Comparison of ENCODE assay signal across 25 cellular contexts in the genomic region with DNA sequence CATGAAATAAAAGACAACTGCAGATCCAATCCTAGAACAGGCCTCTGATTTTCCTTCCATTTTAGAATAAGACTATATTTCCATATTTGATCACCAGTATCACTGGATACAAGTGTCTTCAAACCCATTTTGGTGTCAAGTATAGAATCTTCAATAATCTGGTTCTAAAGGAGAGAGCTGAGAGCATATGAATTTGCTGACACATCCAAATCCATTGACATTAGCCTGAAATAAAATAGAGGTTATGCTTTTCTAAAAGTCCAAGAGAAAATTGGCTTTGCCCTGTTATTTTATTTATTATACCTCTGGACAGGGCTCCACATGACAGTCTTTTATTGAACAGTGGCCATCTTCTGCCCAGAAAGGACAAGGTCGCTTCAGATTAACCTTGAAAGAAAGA. TPM values are rescaled to one million over a fixed set of nuclear protein-coding genes. Genes with fewer than 3 reads are reported as not detected.
DNase-seq lines count a peak whose midpoint lies in the region; ATAC-seq, FAIRE-seq and TF ChIP-seq lines count a peak whose summit lies in the region.
"Had no signal": no experiment of that assay in that cellular context is flagged by ENCODE, and none has a peak within 500 bp of the region (broad histone marks: within the 10 kb centered on the region; RNA-seq: fewer than 3 reads in every experiment).

No MANE protein-coding gene starts in this region.

- ATAC-seq in activated T-cell treated with anti-CD3 and anti-CD28 coated beads, Interleukin-2, amount 50 U/mL, for 72 hours (replicated peaks in 1 of 2), result no peak
- no peak for ATAC-seq in activated T-cell treated with anti-CD3 and anti-CD28 coated beads, Interleukin-2, amount 50 U/mL, for 4 hours
- no peak for ATAC-seq in A549
- no peak for ATAC-seq in K562
- no peak for ATAC-seq in GM21367 (IDR thresholded peaks at IDR 0.05; ENCODE audit: unreplicated experiment)
- ATAC-seq in esophagus mucosa, result no peak

- H3K9me1 ChIP-seq in K562 (ENCODE audit: control insufficient read depth, insufficient read depth, low read length), result no peaks in the 10 kb centered on the region

- CTCF ChIA-PET in A549 (lab: Yijun Ruan, JAX), result no interaction called here
- CTCF ChIA-PET in K562 (lab: Yijun Ruan, JAX; ENCODE audit: low intra/inter-chr PET ratio), result no interaction called here

- TF ChIP-seq POLR2A in A549 (IDR thresholded peaks at IDR 0.05; ENCODE audit: low read length) (no peak), K562 (conservative IDR thresholded peaks at IDR 0.05) (no peak)

- no TSS peak for BruUV-seq in K562 (replicated peaks; lab: Mats Ljungman, UMichigan)

- no peaks in the 10 kb centered on the region for H3K4me1 Mint-ChIP-seq in activated T-cell treated with anti-CD3 and anti-CD28 coated beads, Interleukin-2, amount 50 U/mL, for 72 hours (ENCODE audit: low read depth)
- no peaks in the 10 kb centered on the region for H3K4me1 Mint-ChIP-seq in activated T-cell treated with anti-CD3 and anti-CD28 coated beads, Interleukin-2, amount 50 U/mL, for 4 hours (ENCODE audit: low read depth)

- H3K4me2 ChIP-seq in A549, result no peak overlapping the region
- no peak overlapping the region for H3K4me2 ChIP-seq in K562 (ENCODE audit: insufficient read depth, low read length)
- H3K4me2 ChIP-seq: BLaER1 had no signal

- TF ChIP-seq CTCF in A549 (IDR thresholded peaks at IDR 0.05) (no peak), K562 (IDR thresholded peaks at IDR 0.05 in 2 of 3, conservative IDR thresholded peaks at IDR 0.05 in 1 of 3; ENCODE audit: insufficient read depth in 2 of 3, low read depth in 1 of 3, low read length in 3 of 3) (no peak)

- no peak overlapping the region for H3K9ac ChIP-seq in K562 (ENCODE audit: insufficient read depth in 1 of 2, low read depth in 2 of 2, low read length in 2 of 2)
- H3K9ac ChIP-seq: BLaER1 had no signal

- peak overlapping the region; percentile 6 for H2AFZ ChIP-seq in K562 (ENCODE audit: low read depth, low read length)

- in situ Hi-C loops in K562 (cut with MboI), result no loop called here

- H4K20me1 ChIP-seq in K562 (replicated peaks; ENCODE audit: control insufficient read depth, insufficient read depth, low read length), result no peaks in the 10 kb centered on the region

- no peaks in the 10 kb centered on the region for H3K4me1 ChIP-seq in A549
- peaks cover 0 to 12% of the 10 kb centered on the region in 2 experiments; a peak in 3 of 5 replicates for H3K4me1 ChIP-seq in K562 (replicated peaks in 1 of 2; ENCODE audit: control insufficient read depth in 2 of 2, insufficient read depth in 2 of 2, low read length in 2 of 2)
- H3K4me1 ChIP-seq: BE2C, BLaER1 had no signal

- peaks cover 10 to 13% of the 10 kb centered on the region in 2 donors for H3K36me3 Mint-ChIP-seq in activated T-cell treated with anti-CD3 and anti-CD28 coated beads, Interleukin-2, amount 50 U/mL, for 72 hours (ENCODE audit: insufficient read depth in 2 of 2)
- peaks cover 28% of the 10 kb centered on the region for H3K36me3 Mint-ChIP-seq in activated T-cell treated with anti-CD3 and anti-CD28 coated beads, Interleukin-2, amount 50 U/mL, for 4 hours (ENCODE audit: insufficient read depth)

- H3K27ac Mint-ChIP-seq in activated T-cell treated with anti-CD3 and anti-CD28 coated beads, Interleukin-2, amount 50 U/mL, for 72 hours, result peak overlapping the region; percentile 33
- H3K27ac Mint-ChIP-seq: CD4-positive, alpha-beta memory T cell; CD8-positive, alpha-beta memory T cell had no signal

- H3K27me3 Mint-ChIP-seq in activated T-cell treated with anti-CD3 and anti-CD28 coated beads, Interleukin-2, amount 50 U/mL, for 72 hours (ENCODE audit: low read depth), result no peaks in the 10 kb centered on the region
- no peaks in the 10 kb centered on the region for H3K27me3 Mint-ChIP-seq in activated T-cell treated with anti-CD3 and anti-CD28 coated beads, Interleukin-2, amount 50 U/mL, for 4 hours (ENCODE audit: low read depth)
- H3K27me3 Mint-ChIP-seq: CD4-positive, alpha-beta memory T cell; CD4-positive, CD25-positive, alpha-beta regulatory T cell; CD8-positive, alpha-beta memory T cell had no signal

- intact Hi-C loops in K562 (cut with micrococcal nuclease), result no loop called here

- H3K4me3 ChIP-seq in A549, result no peak overlapping the region
- H3K4me3 ChIP-seq in K562, result no peak overlapping the region
- H3K4me3 ChIP-seq: BLaER1, GM12878 had no signal

- TF ChIP-seq EP300 in A549 (IDR thresholded peaks at IDR 0.05) (no peak), K562 (IDR thresholded peaks at IDR 0.05; ENCODE audit: low read length) (no peak)

- no peak for DNase-seq in activated T-cell treated with anti-CD3 and anti-CD28 coated beads, Interleukin-2, amount 50 U/mL, for 72 hours
- no peak for DNase-seq in activated T-cell treated with anti-CD3 and anti-CD28 coated beads, Interleukin-2, amount 50 U/mL, for 4 hours
- DNase-seq in A549 (ENCODE audit: low read depth in 1 of 2, low spot score in 1 of 2), result no peak
- DNase-seq in K562 (ENCODE audit: extremely low read depth in 1 of 4, low spot score in 3 of 4), result no peak
- DNase-seq: ACHN; BE2C; C1 segment of cervical spinal cord; CD4-positive, alpha-beta memory T cell; CD4-positive, CD25-positive, alpha-beta regulatory T cell; CD8-positive, alpha-beta memory T cell; COR-L47; DMS 273 treated with DMSO at 0.1 percent for 48 hours; DMS153; DMS53; DMS79; DND-41; EL; GDM1 had no signal

- peaks cover 8 to 9% of the 10 kb centered on the region in 2 donors for H3K9me3 Mint-ChIP-seq in activated T-cell treated with anti-CD3 and anti-CD28 coated beads, Interleukin-2, amount 50 U/mL, for 72 hours
- H3K9me3 Mint-ChIP-seq in activated T-cell treated with anti-CD3 and anti-CD28 coated beads, Interleukin-2, amount 50 U/mL, for 4 hours, result peaks cover 8% of the 10 kb centered on the region

- POLR2A ChIA-PET in A549 (lab: Yijun Ruan, JAX) (no interaction called here), K562 (lab: Yijun Ruan, JAX) (interaction anchor here (1.1 to 1.9 kb wide), 2 partner anchors 17 to 28 kb away, joined by 4 to 6 read pairs; a partner anchor contains a TSS)

- FAIRE-seq in A549 (lab: Jason Lieb, UNC) (no peak), K562 (lab: Jason Lieb, UNC) (no peak)
- FAIRE-seq: GM12878, GM12892 had no signal

- no peak overlapping the region for H3K4me3 Mint-ChIP-seq in activated T-cell treated with anti-CD3 and anti-CD28 coated beads, Interleukin-2, amount 50 U/mL, for 72 hours
- no peak overlapping the region for H3K4me3 Mint-ChIP-seq in activated T-cell treated with anti-CD3 and anti-CD28 coated beads, Interleukin-2, amount 50 U/mL, for 4 hours
- H3K4me3 Mint-ChIP-seq: CD14-positive monocyte; CD4-positive, alpha-beta memory T cell; CD8-positive, alpha-beta memory T cell had no signal

- no peaks in the 10 kb centered on the region for H3K79me2 ChIP-seq in K562 (ENCODE audit: control insufficient read depth, insufficient read depth, low read length)

- TF ChIP-seq RAD21 in A549 (conservative IDR thresholded peaks at IDR 0.05 in 1 of 2, IDR thresholded peaks at IDR 0.05 in 1 of 2) (no peak), K562 (CRISPR knock-in tag; conservative IDR thresholded peaks at IDR 0.05 in 1 of 2, IDR thresholded peaks at IDR 0.05 in 1 of 2) (no peak)

- H3K27ac ChIP-seq in A549 (no peak overlapping the region), K562 (ENCODE audit: extremely low read depth, low read depth, low read length) (peak overlapping the region; percentile 18; the same call in 1 of the 3 replicates)
- H3K27ac ChIP-seq: 22Rv1, BLaER1 had no signal

- H3K9me3 ChIP-seq in A549 (peaks cover 1% of the 10 kb centered on the region; the same call in 1 of the 3 replicates), K562 (replicated peaks; ENCODE audit: control insufficient read depth, insufficient read depth, low read depth, low read length) (no peaks in the 10 kb centered on the region)
- H3K9me3 ChIP-seq: BE2C had no signal

- no peaks in the 10 kb centered on the region for H3K27me3 ChIP-seq in K562 (ENCODE audit: control insufficient read depth in 2 of 2, insufficient read depth in 2 of 2, low read length in 2 of 2)
- H3K27me3 ChIP-seq: BE2C, BLaER1 had no signal

- no peaks in the 10 kb centered on the region for H3K36me3 ChIP-seq in K562 (ENCODE audit: control insufficient read depth, insufficient read depth, low read length)
- H3K36me3 ChIP-seq: BE2C had no signal

- WGBS in A549 (ENCODE audit: missing lambda C conversion rate), result 85% methylated on average over 1 of the region's 1 CpG
- 44% methylated on average over 1 of the region's 1 CpG for WGBS in K562 (ENCODE audit: insufficient coverage, low coverage, missing lambda C conversion rate)

TF ChIP-seq in K562, 482 proteins besides CTCF, POLR2A, EP300 and RAD21 (continues in another document):
- TF ChIP-seq BCOR (IDR thresholded peaks at IDR 0.05) (no peak), ZNF232 (CRISPR knock-in tag; IDR thresholded peaks at IDR 0.05) (no peak), POLR2AphosphoS5 (IDR thresholded peaks at IDR 0.05; ENCODE audit: control insufficient read depth, insufficient read depth, low read depth, low read length) (no peak)

RNA-seq across cellular contexts. Expression of a gene that starts 28.6 kb away (rescaled TPM):
- total RNA-seq in activated T-cell treated with anti-CD3 and anti-CD28 coated beads, Interleukin-2, amount 50 U/mL, for 72 hours, result 1 to 10 TPM; 2.2 to 5.9 TPM
- 1 to 10 TPM; 1.7 to 4.2 (median 2.9) TPM for total RNA-seq in activated T-cell treated with anti-CD3 and anti-CD28 coated beads, Interleukin-2, amount 50 U/mL, for 4 hours
- polyA plus RNA-seq in A549 (2011; rRNA removed) (7.7 and 9.8 TPM in 2 replicates), A549 (2017; fragmentation: RNase III; extraction: RNeasy Plus Mini Kit Qiagen cat#74134 plus additional on column Dnase treatment) (2.7 to 3.2 TPM (median 3.2 TPM) in 3 replicates), K562 (2011; rRNA removed) (0.55 and 0.59 TPM in 2 replicates), K562 (2014; fragmentation: Illumina TruSeq; extraction: Trizol) (6.1 and 6.3 TPM in 2 replicates), K562 (2014; fragmentation: Nextera tagmentation; extraction: Ambion mirVana) (1 to 10 TPM; 2.3 TPM), K562 (2014; rRNA removed) (5.0 and 6.4 TPM in 2 replicates)
- 0.75 and 1.0 TPM in 2 replicates for polyA plus RNA-seq in A549 (2012; cell fraction: cytosol; rRNA removed)
- polyA plus RNA-seq in A549 (2012; cell fraction: nucleus; rRNA removed), result 0.94 and 1.6 TPM in 2 replicates
- polyA minus RNA-seq in A549 (2011; rRNA and poly(A)+ RNA removed), result 1.5 and 1.7 TPM in 2 replicates
- total RNA-seq in K562 (2011; cell fraction: chromatin; rRNA removed; ENCODE audit: low replicate concordance), result 2.2 and 8.7 TPM in 2 replicates
- total RNA-seq in K562 (2011; cell fraction: nucleolus; rRNA removed), result 1.2 and 2.6 TPM in 2 replicates
- total RNA-seq in K562 (2011; cell fraction: nucleoplasm; rRNA removed), result 4.0 and 4.7 TPM in 2 replicates
- total RNA-seq in K562 (2014; rRNA removed) (3.0 and 3.3 TPM in 2 replicates), K562 (2014; rRNA removed; fragmentation: Illumina TruSeq; extraction: Trizol) (6.4 and 6.9 TPM in 2 replicates), K562 (2015; rRNA removed; fragmentation: Illumina TruSeq; extraction: Trizol) (4.2 and 4.4 TPM in 2 replicates), K562 (2021) (5.3 and 6.2 TPM in 2 replicates), esophagus mucosa (1.1 TPM)
- polyA plus RNA-seq in K562 (2011; cell fraction: cytosol; rRNA removed), result 0.12 and 0.21 TPM in 2 replicates
- 0.37 and 0.62 TPM in 2 replicates for polyA plus RNA-seq in K562 (2011; cell fraction: nucleus; rRNA removed)
- polyA plus RNA-seq in K562 (2012), result 2.9 and 6.9 TPM in 2 replicates
- polyA minus RNA-seq in K562 (2011; rRNA and poly(A)+ RNA removed), result 0.67 and 1.2 TPM in 2 replicates
- polyA minus RNA-seq in K562 (2011; cell fraction: cytosol; rRNA and poly(A)+ RNA removed), result 0.36 and 1.0 TPM in 2 replicates
- polyA minus RNA-seq in K562 (2011; cell fraction: nucleus; rRNA and poly(A)+ RNA removed), result 0.54 and 0.89 TPM in 2 replicates
